ENCODE assay signal across 11 cellular contexts in genomic region chr7:610141-610530, GRCh38.
DNase-seq lines count a peak whose midpoint lies in the region; ATAC-seq and TF ChIP-seq lines count a peak whose summit lies in the region.
"Had no signal": no experiment of that assay in that cellular context is flagged by ENCODE, and none has a peak within 500 bp of the region (broad histone marks: within the 10 kb centered on the region; RNA-seq: fewer than 3 reads in every experiment).

No MANE protein-coding gene starts in this region.

- no peak for DNase-seq in gastrocnemius medialis
- no peak for DNase-seq in NCI-H146 treated with DMSO at 0.1 percent for 48 hours (lab: John Stamatoyannopoulos, UW; ENCODE audit: unreplicated experiment)
- DNase-seq in putamen (ENCODE audit: low spot score) = no peak
- DNase-seq in activated CD8-positive, alpha-beta memory T cell treated with anti-CD3 and anti-CD28 coated beads, Interleukin-2, amount 50 U/mL, for 4 hours = no peak
- DNase-seq: NCI-H2171 treated with DMSO at 0.1 percent for 48 hours had no signal

- in situ Hi-C loops in gastrocnemius medialis (cut with MboI; ENCODE audit: low sequenced_read_pairs in 4 of 4) = no loop called here

- no peak for TF ChIP-seq CTCF in gastroesophageal sphincter (IDR thresholded peaks at IDR 0.05)
- no peak for TF ChIP-seq CTCF in gastrocnemius medialis (IDR thresholded peaks at IDR 0.05 in 4 of 5, conservative IDR thresholded peaks at IDR 0.05 in 1 of 5)

- peaks cover 64 to 79% (median 72%) of the 10 kb centered on the region in 10 experiments for H3K4me1 ChIP-seq in BLaER1 treated with 17β-estradiol and CSF1 and Interleukin-3, amounts not matched to agents 10 nM and 100 nM
- H3K4me1 ChIP-seq in gastroesophageal sphincter = peaks cover 0 to 18% (median 7%) of the 10 kb centered on the region in 3 donors
- peaks cover 4% of the 10 kb centered on the region in 2 donors for H3K4me1 ChIP-seq in gastrocnemius medialis

- 73% methylated on average over 3 of the region's 10 CpGs; no CpG with 5 or more reads in 1 of the 2 donors for WGBS in gastroesophageal sphincter (ENCODE audit: low coverage in 1 of 2), 2 donors

- H3K4me3 ChIP-seq in BLaER1 treated with 17β-estradiol and CSF1 and Interleukin-3, amounts not matched to agents 10 nM and 100 nM = no peak overlapping the region
- H3K4me3 ChIP-seq in gastroesophageal sphincter = no peak overlapping the region
- H3K4me3 ChIP-seq in gastrocnemius medialis = no peak overlapping the region

- peak overlapping the region in 10 of 11 experiments; percentile 18 to 79 (median 46); a peak in 16 of 22 replicates for H3K27ac ChIP-seq in BLaER1 treated with 17β-estradiol and CSF1 and Interleukin-3, amounts not matched to agents 10 nM and 100 nM
- peak overlapping the region; percentile 78 for H3K27ac ChIP-seq in KOPT-K1 (ENCODE audit: low read depth, low read length, poor library complexity, severe bottlenecking)
- peak overlapping the region in 3 of 4 donors; percentile 52 to 70 (median 64) for H3K27ac ChIP-seq in gastroesophageal sphincter
- peak overlapping the region; percentile 22 to 69 (median 53) for H3K27ac ChIP-seq in gastrocnemius medialis
- H3K27ac ChIP-seq: C4-2B, epithelial cell of prostate had no signal

- H3K4me2 ChIP-seq in BLaER1 treated with 17β-estradiol and CSF1 and Interleukin-3, amounts not matched to agents 10 nM and 100 nM = peak overlapping the region; percentile 79 to 95 (median 87)

- intact Hi-C loops in gastrocnemius medialis (cut with DNase I; ENCODE audit: low total_unique reads) = no loop called here

- H3K36me3 ChIP-seq in BLaER1 treated with 17β-estradiol and CSF1 and Interleukin-3, amounts not matched to agents 10 nM and 100 nM = 0 out of 22 replicates have a peak, but pooled peaks cover 0 to 7% (median 0%) of the 10 kb centered on the region in 11 experiments
- peaks cover 14% of the 10 kb centered on the region for H3K36me3 ChIP-seq in KOPT-K1 (ENCODE audit: insufficient read depth, low read length)
- H3K36me3 ChIP-seq in gastroesophageal sphincter = peaks cover 0 to 10% of the 10 kb centered on the region in 2 donors
- no peaks in the 10 kb centered on the region for H3K36me3 ChIP-seq in gastrocnemius medialis

- H4K20me1 ChIP-seq in BLaER1 treated with 17β-estradiol and CSF1 and Interleukin-3, amounts not matched to agents 10 nM and 100 nM = no peaks in the 10 kb centered on the region

- H3K9me3 ChIP-seq in BLaER1 treated with 17β-estradiol and CSF1 and Interleukin-3, amounts not matched to agents 10 nM and 100 nM (replicated peaks in 1 of 11) = no peaks in the 10 kb centered on the region
- H3K9me3 ChIP-seq in KOPT-K1 (ENCODE audit: insufficient read depth, low read length, poor library complexity, severe bottlenecking) (no peaks in the 10 kb centered on the region), gastroesophageal sphincter (no peaks in the 10 kb centered on the region), gastrocnemius medialis (no peaks in the 10 kb centered on the region)

- no peak for ATAC-seq in gastroesophageal sphincter
- ATAC-seq in gastrocnemius medialis = no peak
- no peak for ATAC-seq in GM21786 (IDR thresholded peaks at IDR 0.05; ENCODE audit: unreplicated experiment)

- H3K9ac ChIP-seq in BLaER1 treated with 17β-estradiol and CSF1 and Interleukin-3, amounts not matched to agents 10 nM and 100 nM = peak overlapping the region; percentile 14 to 65 (median 46); a peak in 17 of 22 replicates

- H3K27me3 ChIP-seq in BLaER1 treated with 17β-estradiol and CSF1 and Interleukin-3, amounts not matched to agents 10 nM and 100 nM = peaks cover 0 to 6% (median 0%) of the 10 kb centered on the region in 11 experiments; a peak in 1 of 22 replicates
- no peaks in the 10 kb centered on the region for H3K27me3 ChIP-seq in gastroesophageal sphincter
- no peaks in the 10 kb centered on the region for H3K27me3 ChIP-seq in gastrocnemius medialis

- TF ChIP-seq POLR2A in gastroesophageal sphincter (IDR thresholded peaks at IDR 0.05) (no peak), gastrocnemius medialis (IDR thresholded peaks at IDR 0.05) (no peak)

- no peak for TF ChIP-seq EP300 in gastroesophageal sphincter (IDR thresholded peaks at IDR 0.05)
